ENCODE assay signal across 8 cellular contexts in the genomic region with DNA sequence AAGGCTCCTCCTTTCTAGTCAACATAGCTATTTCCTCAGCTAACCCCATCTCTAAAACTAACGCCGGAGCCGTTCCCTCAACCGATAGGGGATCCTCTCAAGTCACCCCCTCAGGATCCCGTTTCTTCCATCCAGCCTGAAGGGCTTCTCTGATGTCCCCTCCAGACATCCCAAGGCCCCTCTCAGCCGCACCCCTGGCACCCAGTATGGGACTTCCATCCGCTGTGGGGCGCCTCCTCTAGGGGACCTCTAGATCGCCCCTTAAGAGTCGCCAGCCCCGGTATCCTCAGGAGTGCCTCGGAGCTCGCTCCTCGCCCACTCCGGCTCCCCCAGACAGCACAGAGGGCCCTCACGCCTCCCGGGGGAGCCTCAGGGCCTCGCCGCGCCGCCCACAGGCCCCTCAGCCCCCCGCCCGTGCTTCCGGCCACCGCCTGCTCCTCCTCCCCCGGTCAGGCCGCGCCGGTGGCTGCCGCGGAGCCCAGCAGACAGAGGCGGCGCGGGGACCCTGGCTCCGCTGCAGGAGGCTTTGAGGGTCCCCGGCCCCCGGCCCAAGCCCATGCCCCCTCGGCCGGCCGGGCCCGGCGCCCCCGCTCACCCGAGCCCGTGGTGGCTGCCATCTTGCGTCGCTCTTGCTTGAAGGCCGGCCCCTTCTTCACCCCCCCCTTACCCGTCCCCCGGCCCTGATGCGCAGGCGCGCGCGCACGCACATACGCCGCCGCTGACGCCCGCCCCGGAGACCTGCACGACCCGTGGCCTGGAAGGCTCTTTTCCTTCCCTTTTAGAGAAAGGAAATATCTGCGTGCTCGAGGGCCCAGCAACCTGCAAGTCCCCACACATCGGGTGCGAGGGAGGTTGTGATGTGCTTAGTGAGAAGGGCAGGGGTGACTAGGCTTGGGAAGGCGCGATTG. TPM values are rescaled to one million over a fixed set of nuclear protein-coding genes. Genes with fewer than 3 reads are reported as not detected.
DNase-seq lines count a peak whose midpoint lies in the region; ATAC-seq and TF ChIP-seq lines count a peak whose summit lies in the region.

TSS of gene UBE2V1 (minus strand) at position 639 of the 908 bp plus-strand sequence. CDS start at position 617, 22 bp downstream.

- H3K36me3 ChIP-seq in transverse colon = no peaks in the 10 kb centered on the region

- intact Hi-C loops in cardiac septum (cut with DNase I) (no loop called here), posterior cingulate gyrus (cut with DNase I) (no loop called here), transverse colon (cut with DNase I; ENCODE audit: low total_unique reads) (no loop called here)

- no peaks in the 10 kb centered on the region for H3K9me3 ChIP-seq in transverse colon

- H3K27ac ChIP-seq in adipose tissue (ENCODE audit: low read depth, low read length) (peak within 1 kb of the TSS; percentile 94), transverse colon (peak within 1 kb of the TSS; percentile 91 to 99 (median 98))

- TF ChIP-seq CTCF in transverse colon (IDR thresholded peaks at IDR 0.05) = peak; percentile 22 to 42 (median 25)

- WGBS in adipose tissue, 3 donors = 0 to 1% (median 1%) methylated on average over 49 to 70 of the region's 70 CpGs
- 2 to 4% methylated on average over 11 to 41 of the region's 70 CpGs for WGBS in transverse colon (ENCODE audit: low coverage in 1 of 2), 2 donors

- DNase-seq in ELR (ENCODE audit: low read depth) (peak; percentile 93), NCI-H1436 treated with DMSO at 0.1 percent for 48 hours (lab: John Stamatoyannopoulos, UW) (peak; percentile 14), T-helper 1 cell (peak; percentile 79 to 91 (median 85)), cardiac septum (ENCODE audit: low spot score) (peak; percentile 97), posterior cingulate gyrus (peak; percentile 82 to 98 (median 90)), transverse colon (peak; percentile 92)

- H3K4me3 ChIP-seq in transverse colon = peak within 1 kb of the TSS; percentile 85 to 100 (median 98)

- TF ChIP-seq EP300 in transverse colon (IDR thresholded peaks at IDR 0.05; ENCODE audit: low read depth) = no peak

- H3K27me3 ChIP-seq in transverse colon = no peaks in the 10 kb centered on the region

- in situ Hi-C loops in transverse colon (cut with MboI; ENCODE audit: low pct_ligation_motif_present in 1 of 4, low pct_unique_long_range_greater_than_20kb in 1 of 4, low sequenced_read_pairs in 3 of 4) = no loop called here

- ATAC-seq in HG02571 (IDR thresholded peaks at IDR 0.05; ENCODE audit: unreplicated experiment) = peak; percentile 42

- peaks cover 51 to 70% (median 65%) of the 10 kb centered on the region in 4 donors for H3K4me1 ChIP-seq in transverse colon

- TF ChIP-seq POLR2A in transverse colon (IDR thresholded peaks at IDR 0.05) = peak; percentile 76

RNA-seq across cellular contexts. Expression of gene UBE2V1, which starts in this region (rescaled TPM):
- polyA plus RNA-seq in adipose tissue = 10 to 100 TPM; 45.8 to 85.7 (median 66.3) TPM
- 70.3 TPM for total RNA-seq in cardiac septum
- 100 to 1,000 TPM in 1 of 4 donors, 10 to 100 TPM in 3; 23.7 to 104 (median 62.8) TPM for total RNA-seq in transverse colon

Comparison
In these comparisons a context has a peak if more than half of its experiments do, and no peak if none do; other contexts are left out.
1. Peak in every context shown above with its lines: DNase-seq, ATAC-seq, H3K4me3 ChIP-seq and H3K27ac ChIP-seq.
2. DNase-seq: peak in every context shown above with its lines; median percentile 97 in cardiac septum; 93 in ELR; 92 in transverse colon; 90 in posterior cingulate gyrus; 85 in T-helper 1 cell; 14 in NCI-H1436 treated with DMSO at 0.1 percent for 48 hours.